In genomic region chr11:7278314-7278917, GRCh38 we compare ENCODE assay signal across 8 cellular contexts. TPM values are rescaled to one million over a fixed set of nuclear protein-coding genes. Genes with fewer than 3 reads are reported as not detected.
A peak's percentile ranks its signal among the peaks of the same experiment; 100 is the strongest.
DNase-seq lines count a peak whose midpoint lies in the region; ATAC-seq and TF ChIP-seq lines count a peak whose summit lies in the region.

No MANE protein-coding gene starts in this region.

- POLR2A ChIA-PET in MCF 10A (lab: Yijun Ruan, JAX): interaction anchor here (1.1 kb wide), 1 partner anchor 16 kb away, joined by 5 read pairs; no protein-coding TSS in a partner anchor

- DNase-seq in AG09319 (ENCODE audit: extremely low read depth, low read depth) (peak; percentile 4), KBM-7 (peak; percentile 41), MCF 10A (ENCODE audit: unreplicated experiment) (peak; percentile 48), midbrain (lab: John Stamatoyannopoulos, UW) (peak; percentile 40), NCI-H187 treated with DMSO at 0.1 percent for 48 hours (lab: John Stamatoyannopoulos, UW) (no peak), T-helper 9 cell (no peak), SHP77 treated with DMSO at 0.1 percent for 48 hours (lab: John Stamatoyannopoulos, UW) (no peak)

- peak; percentile 68 for TF ChIP-seq CTCF in AG09319 (IDR thresholded peaks at IDR 0.05; ENCODE audit: low read depth, low read length)
- peak; percentile 42 for TF ChIP-seq CTCF in MCF 10A (IDR thresholded peaks at IDR 0.05; ENCODE audit: unreplicated experiment)

- BruUV-seq in MCF 10A (replicated peaks; lab: Mats Ljungman, UMichigan): no TSS peak

- H3K27ac Mint-ChIP-seq in MCF 10A (ENCODE audit: low read depth, unreplicated experiment): no peak overlapping the region

- CTCF ChIA-PET in MCF 10A (lab: Yijun Ruan, JAX): interaction anchor here (0.8 to 1.7 kb wide), 16 partner anchors 9 to 821 kb away, joined by 3 to 8 read pairs (median 4); no protein-coding TSS in a partner anchor

- no peaks in the 10 kb centered on the region for H3K27me3 Mint-ChIP-seq in MCF 10A (ENCODE audit: insufficient read depth, unreplicated experiment)

- in situ Hi-C loops in KBM-7 (cut with MboI; ENCODE audit: low pct_unique_long_range_greater_than_20kb, low sequenced_read_pairs): no loop called here

- H3K4me1 Mint-ChIP-seq in MCF 10A (ENCODE audit: insufficient read depth, unreplicated experiment): peaks cover 9% of the 10 kb centered on the region

- peak; percentile 75 for ATAC-seq in GM18511 (IDR thresholded peaks at IDR 0.05; ENCODE audit: unreplicated experiment)

- no peaks in the 10 kb centered on the region for H3K36me3 Mint-ChIP-seq in MCF 10A (ENCODE audit: insufficient read depth, unreplicated experiment)

- no peaks in the 10 kb centered on the region for H3K9me3 Mint-ChIP-seq in MCF 10A (ENCODE audit: unreplicated experiment)

- H3K4me3 Mint-ChIP-seq in MCF 10A (ENCODE audit: unreplicated experiment): no peak overlapping the region

- intact Hi-C loops in MCF 10A (cut with micrococcal nuclease): loop anchor here (1.0 to 2.0 kb wide), 2 partner anchors 180 to 466 kb away; no protein-coding TSS in a partner anchor

RNA-seq across cellular contexts. Expression of gene SYT9, which starts 26.7 kb away (rescaled TPM):
- not detected in 2 replicates for total RNA-seq in MCF 10A (2022)

Comparison
In these comparisons a context has a peak if more than half of its experiments do, and no peak if none do; other contexts are left out.
1. DNase-seq: peak in AG09319 (single experiment), KBM-7 (single experiment), MCF 10A (single experiment) and midbrain (single experiment); none in NCI-H187 treated with DMSO at 0.1 percent for 48 hours (single experiment), T-helper 9 cell (single experiment) and SHP77 treated with DMSO at 0.1 percent for 48 hours (single experiment).